In genomic region chr5:74272831-74273545, GRCh38 we compare ENCODE assay signal across 1 cellular context.
TF ChIP-seq lines count a peak whose summit lies in the region.

No MANE protein-coding gene starts in this region.

TF ChIP-seq in GM23338, 12 proteins besides CTCF, POLR2A, EP300 and RAD21:
- no peak for TF ChIP-seq ZNF462 (CRISPR knock-in tag; IDR thresholded peaks at IDR 0.05)
- TF ChIP-seq EZH2 (IDR thresholded peaks at IDR 0.05; ENCODE audit: low read depth, unreplicated experiment) = no peak
- no peak for TF ChIP-seq NANOG (IDR thresholded peaks at IDR 0.05; ENCODE audit: borderline replicate concordance)
- TF ChIP-seq ZNF331 (CRISPR knock-in tag; IDR thresholded peaks at IDR 0.05; ENCODE audit: low read depth) = no peak
- TF ChIP-seq CREB1 (CRISPR knock-in tag; IDR thresholded peaks at IDR 0.05; ENCODE audit: low read depth) = no peak
- TF ChIP-seq EZH2phosphoT487 (IDR thresholded peaks at IDR 0.05; ENCODE audit: unreplicated experiment) = no peak
TF ChIP-seq in GM23338: peak in this region for 0.
